In genomic region chr5:171297941-171298340, GRCh38 we compare ENCODE assay signal across 2 cellular contexts. TPM values are rescaled to one million over a fixed set of nuclear protein-coding genes. Genes with fewer than 3 reads are reported as not detected.
"Had no signal": no experiment of that assay in that cellular context is flagged by ENCODE, and none has a peak within 500 bp of the region (broad histone marks: within the 10 kb centered on the region; RNA-seq: fewer than 3 reads in every experiment).

No MANE protein-coding gene starts in this region.

RNA-seq across cellular contexts. Expression of gene TLX3, which starts 11.1 kb away (rescaled TPM):
- total RNA-seq: G401, GM12878 had no signal
- polyA plus RNA-seq: GM12878 had no signal
